11 cellular contexts compared by ENCODE assay signal in genomic region chr19:590396-590745, GRCh38. TPM values are rescaled to one million over a fixed set of nuclear protein-coding genes. Genes with fewer than 3 reads are reported as not detected.
DNase-seq lines count a peak whose midpoint lies in the region; ATAC-seq and TF ChIP-seq lines count a peak whose summit lies in the region.
"Had no signal": no experiment of that assay in that cellular context is flagged by ENCODE, and none has a peak within 500 bp of the region (broad histone marks: within the 10 kb centered on the region; RNA-seq: fewer than 3 reads in every experiment).

No MANE protein-coding gene starts in this region.

- no peak overlapping the region for H4K8ac ChIP-seq in neuronal stem cell (ENCODE audit: low read depth, low read length)

- no peaks in the 10 kb centered on the region for H3K9me3 Mint-ChIP-seq in stimulated activated memory B cell treated with anti-CD40 and anti-IgM and Interleukin-4, amounts not matched to agents 10 μg/mL and 1 μg/mL and 100 μg/mL, for 72 hours

- no peak overlapping the region for H2AFZ ChIP-seq in PC-9
- no peak overlapping the region for H2AFZ ChIP-seq in mammary epithelial cell (ENCODE audit: low read depth, low read length)
- peak overlapping the region; percentile 40 for H2AFZ ChIP-seq in neuronal stem cell (ENCODE audit: low read length)

- TF ChIP-seq CTCF in PC-9 (conservative IDR thresholded peaks at IDR 0.05) (no peak), mammary epithelial cell (conservative IDR thresholded peaks at IDR 0.05 in 1 of 2, IDR thresholded peaks at IDR 0.05 in 1 of 2; ENCODE audit: extremely low read depth in 1 of 2, insufficient read depth in 1 of 2, low read depth in 1 of 2, low read length in 2 of 2) (no peak)

- no CpG with 5 or more reads among the region's 50 CpGs for WGBS in mammary epithelial cell (ENCODE audit: low coverage, missing lambda C conversion rate)
- no CpG with 5 or more reads among the region's 50 CpGs for whole genome bisulfite sequencing in neuronal stem cell (ENCODE audit: extremely low coverage in 2 of 2, insufficient read length in 2 of 2, insufficient replicate concordance in 1 of 2), 2 donors

- H2BK12ac ChIP-seq in neuronal stem cell (ENCODE audit: low read length): no peak overlapping the region

- H3K9me3 ChIP-seq in PC-9 (ENCODE audit: insufficient read depth, low read depth): no peaks in the 10 kb centered on the region
- no peaks in the 10 kb centered on the region for H3K9me3 ChIP-seq in mammary epithelial cell (replicated peaks; ENCODE audit: insufficient read depth, low read length)
- peaks cover 0 to 1% of the 10 kb centered on the region in 2 donors for H3K9me3 ChIP-seq in neuronal stem cell (replicated peaks in 1 of 2; ENCODE audit: control insufficient read depth in 2 of 2, insufficient read depth in 1 of 2, low read depth in 1 of 2, low read length in 2 of 2)
- H3K9me3 ChIP-seq: sigmoid colon had no signal

- peaks cover 21% of the 10 kb centered on the region for H3K27me3 ChIP-seq in PC-9 (ENCODE audit: insufficient read depth, low read depth)
- peaks cover 14% of the 10 kb centered on the region for H3K27me3 ChIP-seq in mammary epithelial cell (ENCODE audit: insufficient read depth, low read length)
- H3K27me3 ChIP-seq in neuronal stem cell (ENCODE audit: control insufficient read depth in 3 of 3, insufficient read depth in 3 of 3, low read depth in 1 of 3, low read length in 3 of 3): peaks cover 26 to 66% (median 49%) of the 10 kb centered on the region in 3 experiments

- H2BK5ac ChIP-seq in neuronal stem cell (ENCODE audit: low read length): no peak overlapping the region

- H3K23ac ChIP-seq in neuronal stem cell (ENCODE audit: low read depth, low read length, poor library complexity): no peak overlapping the region

- no peak overlapping the region for H2BK15ac ChIP-seq in neuronal stem cell (ENCODE audit: low read length)

- CTCF ChIA-PET in PC-9 (lab: Charles Lee): interaction anchor here (0.7 kb wide), 1 partner anchor 209 kb away, joined by 3 read pairs; no protein-coding TSS in a partner anchor
- CTCF ChIA-PET in mammary epithelial cell (lab: Charles Lee; ENCODE audit: low non-redundant PET): no interaction called here

- no peaks in the 10 kb centered on the region for H3K9me2 ChIP-seq in PC-9 (ENCODE audit: insufficient read depth)

- H3K27ac Mint-ChIP-seq in stimulated activated memory B cell treated with anti-CD40 and anti-IgM and Interleukin-4, amounts not matched to agents 10 μg/mL and 1 μg/mL and 100 μg/mL, for 72 hours: no peak overlapping the region

- intact Hi-C loops in PC-9 (cut with micrococcal nuclease; ENCODE audit: unreplicated experiment) (no loop called here), mammary epithelial cell (cut with micrococcal nuclease) (no loop called here)

- ATAC-seq in GM19395 (IDR thresholded peaks at IDR 0.05; ENCODE audit: unreplicated experiment): no peak
- no peak for ATAC-seq in HG03439 (IDR thresholded peaks at IDR 0.05; ENCODE audit: unreplicated experiment)
- no peak for ATAC-seq in stimulated activated memory B cell treated with anti-CD40 and anti-IgM and Interleukin-4, amounts not matched to agents 10 μg/mL and 1 μg/mL and 100 μg/mL, for 72 hours

- H2AK5ac ChIP-seq in neuronal stem cell (ENCODE audit: low read depth, low read length): no peak overlapping the region

- dilution Hi-C loops in mammary epithelial cell (cut with HindIII; ENCODE audit: low sequenced_read_pairs): loop anchor here (10.0 kb wide), 1 partner anchor 274 kb away; no protein-coding TSS in a partner anchor

- no peaks in the 10 kb centered on the region for H3K36me3 Mint-ChIP-seq in stimulated activated memory B cell treated with anti-CD40 and anti-IgM and Interleukin-4, amounts not matched to agents 10 μg/mL and 1 μg/mL and 100 μg/mL, for 72 hours

- in situ Hi-C loops in mammary epithelial cell (cut with MboI; ENCODE audit: low sequenced_read_pairs in 2 of 2): loop anchor here in 1 of 2 donors (25.0 kb wide), 1 partner anchor 147 kb away; no protein-coding TSS in a partner anchor

- no TSS peak for BruUV-seq in PC-9 (replicated peaks; lab: Mats Ljungman, UMichigan)
- BruUV-seq in mammary epithelial cell (replicated peaks; lab: Mats Ljungman, UMichigan): no TSS peak

- H3K18ac ChIP-seq in neuronal stem cell (ENCODE audit: low read length): no peak overlapping the region

- peaks cover 15% of the 10 kb centered on the region; the same call in 1 of the 2 replicates for H3K4me1 ChIP-seq in PC-9 (replicated peaks; ENCODE audit: insufficient read depth)
- H3K4me1 ChIP-seq in mammary epithelial cell (ENCODE audit: insufficient read depth, low read length): peaks cover 17% of the 10 kb centered on the region
- H3K4me1 ChIP-seq in neuronal stem cell (ENCODE audit: control insufficient read depth in 2 of 2, insufficient read depth in 1 of 2, low read depth in 1 of 2, low read length in 2 of 2): peaks cover 5% of the 10 kb centered on the region in 2 donors

- no peak overlapping the region for H3K14ac ChIP-seq in neuronal stem cell (ENCODE audit: low read length)

- H3K4me3 ChIP-seq in PC-9 (peak overlapping the region; percentile 21; the same call in 1 of the 2 replicates), mammary epithelial cell (replicated peaks in 1 of 3; ENCODE audit: insufficient read depth in 1 of 3, low read depth in 2 of 3, low read length in 3 of 3) (peak overlapping the region in 1 of 3 experiments; percentile 11), neuronal stem cell (ENCODE audit: low read length in 2 of 2) (peak overlapping the region in 1 of 2 donors; percentile 34)
- H3K4me3 ChIP-seq: sigmoid colon had no signal

- H3K4me3 Mint-ChIP-seq in stimulated activated memory B cell treated with anti-CD40 and anti-IgM and Interleukin-4, amounts not matched to agents 10 μg/mL and 1 μg/mL and 100 μg/mL, for 72 hours: no peak overlapping the region

- no peak overlapping the region for H2BK120ac ChIP-seq in neuronal stem cell (ENCODE audit: low read depth, low read length)

- DNase-seq in NCI-H1105 treated with DMSO at 0.1 percent for 48 hours (lab: John Stamatoyannopoulos, UW) (peak; percentile 26), NCI-H1105 (lab: John Stamatoyannopoulos, UW) (no peak), PC-9 (peak in 1 of 2 experiments; percentile 31), mammary epithelial cell (peak; percentile 25), neuronal stem cell (ENCODE audit: low spot score) (no peak)
- DNase-seq: sigmoid colon had no signal

- peaks cover 6% of the 10 kb centered on the region for H3K79me1 ChIP-seq in neuronal stem cell (ENCODE audit: low read depth, low read length)

- H3K79me2 ChIP-seq in PC-9 (ENCODE audit: low read depth) (no peaks in the 10 kb centered on the region), mammary epithelial cell (ENCODE audit: insufficient read depth, low read length) (no peaks in the 10 kb centered on the region)

- H3K4me2 ChIP-seq in PC-9 (peak overlapping the region; percentile 62; the same call in 1 of the 2 replicates), mammary epithelial cell (ENCODE audit: insufficient read depth, low read depth, low read length) (peak overlapping the region; percentile 57), neuronal stem cell (ENCODE audit: insufficient read depth, low read length, poor library complexity, severe bottlenecking) (peak overlapping the region; percentile 54)
- H3K4me2 ChIP-seq: KMS-11 had no signal

- peaks cover 30% of the 10 kb centered on the region; the same call in 1 of the 2 replicates for H3F3A ChIP-seq in PC-9 (ENCODE audit: insufficient read depth, low read depth)

- no peak overlapping the region for H3K4ac ChIP-seq in neuronal stem cell (ENCODE audit: low read length)

- H4K20me1 ChIP-seq in PC-9 (ENCODE audit: insufficient read depth) (peaks cover 6% of the 10 kb centered on the region), mammary epithelial cell (ENCODE audit: insufficient read depth, low read length) (peaks cover 7% of the 10 kb centered on the region)

- H3K36me3 ChIP-seq in PC-9 (ENCODE audit: low read depth): no peaks in the 10 kb centered on the region
- H3K36me3 ChIP-seq in mammary epithelial cell (ENCODE audit: insufficient read depth, low read length): no peaks in the 10 kb centered on the region
- no peaks in the 10 kb centered on the region for H3K36me3 ChIP-seq in neuronal stem cell (replicated peaks in 1 of 2; ENCODE audit: control insufficient read depth in 2 of 2, insufficient read depth in 2 of 2, low read length in 2 of 2)
- H3K36me3 ChIP-seq: sigmoid colon had no signal

- POLR2A ChIA-PET in PC-9 (lab: Charles Lee; ENCODE audit: unreplicated experiment): no interaction called here

- H3K27me3 Mint-ChIP-seq in stimulated activated memory B cell treated with anti-CD40 and anti-IgM and Interleukin-4, amounts not matched to agents 10 μg/mL and 1 μg/mL and 100 μg/mL, for 72 hours: peaks cover 64% of the 10 kb centered on the region

- H4K91ac ChIP-seq in neuronal stem cell (ENCODE audit: low read depth, low read length, poor library complexity): no peak overlapping the region

- H3K9ac ChIP-seq in mammary epithelial cell (ENCODE audit: insufficient read depth, low read length) (no peak overlapping the region), neuronal stem cell (ENCODE audit: low read depth, low read length, poor library complexity) (no peak overlapping the region)
- H3K9ac ChIP-seq: KMS-11 had no signal

- H3K4me1 Mint-ChIP-seq in stimulated activated memory B cell treated with anti-CD40 and anti-IgM and Interleukin-4, amounts not matched to agents 10 μg/mL and 1 μg/mL and 100 μg/mL, for 72 hours: peaks cover 14% of the 10 kb centered on the region

- H3K27ac ChIP-seq in PC-9: no peak overlapping the region
- H3K27ac ChIP-seq in mammary epithelial cell (ENCODE audit: insufficient read depth, low read depth, low read length): no peak overlapping the region
- H3K27ac ChIP-seq in neuronal stem cell (replicated peaks; ENCODE audit: low read length): no peak overlapping the region
- H3K27ac ChIP-seq: KMS-11, sigmoid colon had no signal

RNA-seq across cellular contexts. Expression of gene HCN2, which starts 0.7 kb away (rescaled TPM):
- total RNA-seq in PC-9 (2021) (1.5 and 2.0 TPM in 2 replicates), mammary epithelial cell (1 to 10 TPM in 1 of 2 donors, under 1 TPM in 1; 0.33 to 1.6 TPM)
- 0.35 TPM for polyA plus RNA-seq in mammary epithelial cell
- polyA minus RNA-seq in mammary epithelial cell: 1.7 TPM
- 0.10 TPM for polyA plus RNA-seq in neuronal stem cell (2013, experiment 1 of 2)
- 0.10 TPM for polyA plus RNA-seq in neuronal stem cell (2013, experiment 2 of 2)

RNA-seq across cellular contexts. Expression of gene BSG, which starts 18.0 kb away (rescaled TPM):
- total RNA-seq in PC-9 (2021) (772 and 823 TPM in 2 replicates), mammary epithelial cell (100 to 1,000 TPM; 493 to 593 TPM)
- polyA plus RNA-seq in mammary epithelial cell: 522 TPM
- 220 TPM for polyA minus RNA-seq in mammary epithelial cell
- polyA plus RNA-seq in neuronal stem cell (2013, experiment 1 of 2): 596 TPM
- 585 TPM for polyA plus RNA-seq in neuronal stem cell (2013, experiment 2 of 2)

RNA-seq across cellular contexts. Expression of gene POLRMT, which starts 43.0 kb away (rescaled TPM):
- total RNA-seq in PC-9 (2021): 46.4 and 57.1 TPM in 2 replicates
- 10 to 100 TPM; 23.5 to 50.9 TPM for total RNA-seq in mammary epithelial cell
- polyA plus RNA-seq in mammary epithelial cell: 30.2 TPM
- polyA minus RNA-seq in mammary epithelial cell: 63.2 TPM
- 50.0 TPM for polyA plus RNA-seq in neuronal stem cell (2013, experiment 1 of 2)
- polyA plus RNA-seq in neuronal stem cell (2013, experiment 2 of 2): 45.6 TPM

RNA-seq across cellular contexts. Expression of gene GZMM, which starts 46.5 kb away (rescaled TPM):
- total RNA-seq in PC-9 (2021) (0.39 and 0.88 TPM in 2 replicates), mammary epithelial cell (not detected)
- polyA plus RNA-seq in mammary epithelial cell: not detected
- polyA minus RNA-seq in mammary epithelial cell: not detected
- polyA plus RNA-seq in neuronal stem cell (2013, experiment 1 of 2): 0.04 TPM
- 0.06 TPM for polyA plus RNA-seq in neuronal stem cell (2013, experiment 2 of 2)
- polyA plus RNA-seq: BJ had no signal

RNA-seq across cellular contexts. Expression of gene FGF22, which starts 49.3 kb away (rescaled TPM):
- total RNA-seq in PC-9 (2021) (0.35 TPM in 1 of 2 replicates, not detected in the other), mammary epithelial cell (not detected)
- polyA plus RNA-seq in mammary epithelial cell: not detected
- polyA minus RNA-seq in mammary epithelial cell: not detected
- 0.78 TPM for polyA plus RNA-seq in neuronal stem cell (2013, experiment 1 of 2)
- polyA plus RNA-seq in neuronal stem cell (2013, experiment 2 of 2): 0.66 TPM

Comparison
In these comparisons a context has a peak if more than half of its experiments do, and no peak if none do; other contexts are left out.
1. DNase-seq: peak in NCI-H1105 treated with DMSO at 0.1 percent for 48 hours (single experiment) and mammary epithelial cell (single experiment); none in NCI-H1105 (single experiment) and neuronal stem cell (single experiment).
2. Peak in every context shown above with its lines, with median percentiles within 50 percentile points of each other: H3K4me2 ChIP-seq.